1 cellular context compared by ENCODE assay signal in the genomic region with DNA sequence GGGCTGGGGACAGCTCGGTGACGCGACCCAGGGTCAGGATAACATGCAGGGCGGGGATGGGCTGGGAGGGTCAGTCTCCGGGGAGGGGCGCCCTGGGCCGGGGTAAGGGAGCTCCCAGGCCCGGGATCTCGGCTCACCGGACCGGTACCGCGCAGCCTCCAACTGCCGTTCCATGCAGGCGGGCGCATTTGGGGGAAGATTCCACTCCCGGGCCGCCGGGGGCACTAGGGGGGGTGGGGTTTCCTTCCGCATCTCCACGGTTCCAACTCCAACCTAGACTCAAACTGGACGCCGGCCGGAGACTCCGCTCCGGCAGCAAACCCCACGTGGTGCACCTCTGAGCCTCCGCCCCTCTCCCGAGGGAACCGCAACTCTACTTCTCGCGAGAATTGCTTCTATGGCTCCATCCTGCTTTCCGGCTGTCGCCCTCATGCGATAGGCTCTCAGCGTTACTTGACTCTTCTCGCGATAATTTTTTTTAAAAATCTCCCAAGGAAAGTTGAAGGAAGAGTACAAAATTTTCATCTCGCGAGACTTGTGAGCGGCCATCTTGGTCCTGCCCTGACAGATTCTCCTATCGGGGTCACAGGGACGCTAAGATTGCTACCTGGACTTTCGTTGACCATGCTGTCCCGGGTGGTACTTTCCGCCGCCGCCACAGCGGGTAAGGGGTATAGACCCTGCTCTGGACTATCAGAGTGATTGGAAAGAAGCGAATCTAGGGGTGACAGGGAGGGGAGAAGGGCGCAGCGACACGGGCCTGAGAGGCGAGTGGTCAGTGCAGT.
A peak's percentile ranks its signal among the peaks of the same experiment; 100 is the strongest.
TF ChIP-seq lines count a peak whose summit lies in the region.

A gene with protein sequence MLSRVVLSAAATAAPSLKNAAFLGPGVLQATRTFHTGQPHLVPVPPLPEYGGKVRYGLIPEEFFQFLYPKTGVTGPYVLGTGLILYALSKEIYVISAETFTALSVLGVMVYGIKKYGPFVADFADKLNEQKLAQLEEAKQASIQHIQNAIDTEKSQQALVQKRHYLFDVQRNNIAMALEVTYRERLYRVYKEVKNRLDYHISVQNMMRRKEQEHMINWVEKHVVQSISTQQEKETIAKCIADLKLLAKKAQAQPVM (plus strand): TSS at position 547 of the 785 bp plus-strand sequence. CDS start 78 bp downstream, at position 625.
A gene (minus strand): TSS at position 339 of the 785 bp plus-strand sequence. CDS start 87 bp downstream, at position 252.

TF ChIP-seq in HepG2, 621 proteins besides CTCF, POLR2A, EP300 and RAD21 (continued from another document and continues in another):
- TF ChIP-seq, protein P1, sequence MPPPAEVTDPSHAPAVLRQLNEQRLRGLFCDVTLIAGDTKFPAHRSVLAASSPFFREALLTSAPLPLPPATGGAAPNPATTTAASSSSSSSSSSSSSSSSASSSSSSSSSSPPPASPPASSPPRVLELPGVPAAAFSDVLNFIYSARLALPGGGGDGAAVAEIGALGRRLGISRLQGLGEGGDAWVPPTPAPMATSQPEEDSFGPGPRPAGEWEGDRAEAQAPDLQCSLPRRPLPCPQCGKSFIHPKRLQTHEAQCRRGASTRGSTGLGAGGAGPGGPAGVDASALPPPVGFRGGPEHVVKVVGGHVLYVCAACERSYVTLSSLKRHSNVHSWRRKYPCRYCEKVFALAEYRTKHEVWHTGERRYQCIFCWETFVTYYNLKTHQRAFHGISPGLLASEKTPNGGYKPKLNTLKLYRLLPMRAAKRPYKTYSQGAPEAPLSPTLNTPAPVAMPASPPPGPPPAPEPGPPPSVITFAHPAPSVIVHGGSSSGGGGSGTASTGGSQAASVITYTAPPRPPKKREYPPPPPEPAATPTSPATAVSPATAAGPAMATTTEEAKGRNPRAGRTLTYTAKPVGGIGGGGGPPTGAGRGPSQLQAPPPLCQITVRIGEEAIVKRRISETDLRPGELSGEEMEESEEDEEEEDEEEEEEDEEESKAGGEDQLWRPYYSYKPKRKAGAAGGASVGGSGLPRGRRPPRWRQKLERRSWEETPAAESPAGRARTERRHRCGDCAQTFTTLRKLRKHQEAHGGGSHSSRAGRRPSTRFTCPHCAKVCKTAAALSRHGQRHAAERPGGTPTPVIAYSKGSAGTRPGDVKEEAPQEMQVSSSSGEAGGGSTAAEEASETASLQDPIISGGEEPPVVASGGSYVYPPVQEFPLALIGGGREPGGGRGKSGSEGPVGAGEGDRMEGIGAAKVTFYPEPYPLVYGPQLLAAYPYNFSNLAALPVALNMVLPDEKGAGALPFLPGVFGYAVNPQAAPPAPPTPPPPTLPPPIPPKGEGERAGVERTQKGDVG (CRISPR knock-in tag; IDR thresholded peaks at IDR 0.05; ENCODE audit: borderline replicate concordance), result no peak; the same call in 1 of the 2 replicates
- TF ChIP-seq, protein P2, sequence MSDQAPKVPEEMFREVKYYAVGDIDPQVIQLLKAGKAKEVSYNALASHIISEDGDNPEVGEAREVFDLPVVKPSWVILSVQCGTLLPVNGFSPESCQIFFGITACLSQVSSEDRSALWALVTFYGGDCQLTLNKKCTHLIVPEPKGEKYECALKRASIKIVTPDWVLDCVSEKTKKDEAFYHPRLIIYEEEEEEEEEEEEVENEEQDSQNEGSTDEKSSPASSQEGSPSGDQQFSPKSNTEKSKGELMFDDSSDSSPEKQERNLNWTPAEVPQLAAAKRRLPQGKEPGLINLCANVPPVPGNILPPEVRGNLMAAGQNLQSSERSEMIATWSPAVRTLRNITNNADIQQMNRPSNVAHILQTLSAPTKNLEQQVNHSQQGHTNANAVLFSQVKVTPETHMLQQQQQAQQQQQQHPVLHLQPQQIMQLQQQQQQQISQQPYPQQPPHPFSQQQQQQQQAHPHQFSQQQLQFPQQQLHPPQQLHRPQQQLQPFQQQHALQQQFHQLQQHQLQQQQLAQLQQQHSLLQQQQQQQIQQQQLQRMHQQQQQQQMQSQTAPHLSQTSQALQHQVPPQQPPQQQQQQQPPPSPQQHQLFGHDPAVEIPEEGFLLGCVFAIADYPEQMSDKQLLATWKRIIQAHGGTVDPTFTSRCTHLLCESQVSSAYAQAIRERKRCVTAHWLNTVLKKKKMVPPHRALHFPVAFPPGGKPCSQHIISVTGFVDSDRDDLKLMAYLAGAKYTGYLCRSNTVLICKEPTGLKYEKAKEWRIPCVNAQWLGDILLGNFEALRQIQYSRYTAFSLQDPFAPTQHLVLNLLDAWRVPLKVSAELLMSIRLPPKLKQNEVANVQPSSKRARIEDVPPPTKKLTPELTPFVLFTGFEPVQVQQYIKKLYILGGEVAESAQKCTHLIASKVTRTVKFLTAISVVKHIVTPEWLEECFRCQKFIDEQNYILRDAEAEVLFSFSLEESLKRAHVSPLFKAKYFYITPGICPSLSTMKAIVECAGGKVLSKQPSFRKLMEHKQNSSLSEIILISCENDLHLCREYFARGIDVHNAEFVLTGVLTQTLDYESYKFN (CRISPR knock-in tag; conservative IDR thresholded peaks at IDR 0.05), result no peak
- no peak for TF ChIP-seq SMAD9 (CRISPR knock-in tag; IDR thresholded peaks at IDR 0.05)
- TF ChIP-seq ATF7 (IDR thresholded peaks at IDR 0.05), result no peak
- TF ChIP-seq ATF7 (CRISPR knock-in tag; IDR thresholded peaks at IDR 0.05), result no peak
- no peak for TF ChIP-seq GTF2F1 (IDR thresholded peaks at IDR 0.05; ENCODE audit: low read length)
- no peak for TF ChIP-seq ZMYM3 (CRISPR knock-in tag; IDR thresholded peaks at IDR 0.05)
- TF ChIP-seq HOXA9 (CRISPR knock-in tag; IDR thresholded peaks at IDR 0.05; ENCODE audit: borderline replicate concordance), result 0 out of 2 replicates have a peak, but pooled peaks have one; percentile 48
- no peak for TF ChIP-seq TBL1XR1 (IDR thresholded peaks at IDR 0.05; ENCODE audit: borderline replicate concordance, low read length, partially characterized antibody)
- TF ChIP-seq PTBP1 (IDR thresholded peaks at IDR 0.05; ENCODE audit: low read depth, low read length, poor library complexity, severe bottlenecking), result no peak
- no peak for TF ChIP-seq ZNF24 (IDR thresholded peaks at IDR 0.05)
- 0 out of 2 replicates have a peak, but pooled peaks have one; percentile 8 for TF ChIP-seq GFI1 (CRISPR knock-in tag; IDR thresholded peaks at IDR 0.05; ENCODE audit: borderline replicate concordance)
- TF ChIP-seq, protein P3, sequence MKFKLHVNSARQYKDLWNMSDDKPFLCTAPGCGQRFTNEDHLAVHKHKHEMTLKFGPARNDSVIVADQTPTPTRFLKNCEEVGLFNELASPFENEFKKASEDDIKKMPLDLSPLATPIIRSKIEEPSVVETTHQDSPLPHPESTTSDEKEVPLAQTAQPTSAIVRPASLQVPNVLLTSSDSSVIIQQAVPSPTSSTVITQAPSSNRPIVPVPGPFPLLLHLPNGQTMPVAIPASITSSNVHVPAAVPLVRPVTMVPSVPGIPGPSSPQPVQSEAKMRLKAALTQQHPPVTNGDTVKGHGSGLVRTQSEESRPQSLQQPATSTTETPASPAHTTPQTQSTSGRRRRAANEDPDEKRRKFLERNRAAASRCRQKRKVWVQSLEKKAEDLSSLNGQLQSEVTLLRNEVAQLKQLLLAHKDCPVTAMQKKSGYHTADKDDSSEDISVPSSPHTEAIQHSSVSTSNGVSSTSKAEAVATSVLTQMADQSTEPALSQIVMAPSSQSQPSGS (CRISPR knock-in tag; IDR thresholded peaks at IDR 0.05), result no peak
- TF ChIP-seq ZNF33B (CRISPR knock-in tag; IDR thresholded peaks at IDR 0.05), result no peak
- TF ChIP-seq SOX5 (CRISPR knock-in tag; IDR thresholded peaks at IDR 0.05; ENCODE audit: borderline replicate concordance), result no peak
- no peak for TF ChIP-seq MLLT10 (CRISPR knock-in tag; IDR thresholded peaks at IDR 0.05)
- TF ChIP-seq JDP2 (CRISPR knock-in tag; IDR thresholded peaks at IDR 0.05; ENCODE audit: borderline replicate concordance), result no peak; the same call in 1 of the 2 replicates
- no peak for TF ChIP-seq ZNF562 (CRISPR knock-in tag; IDR thresholded peaks at IDR 0.05; ENCODE audit: borderline replicate concordance)
- TF ChIP-seq ZSCAN22 (CRISPR knock-in tag; IDR thresholded peaks at IDR 0.05), result no peak
- TF ChIP-seq SRY (CRISPR knock-in tag; IDR thresholded peaks at IDR 0.05), result no peak
- TF ChIP-seq, protein P4, sequence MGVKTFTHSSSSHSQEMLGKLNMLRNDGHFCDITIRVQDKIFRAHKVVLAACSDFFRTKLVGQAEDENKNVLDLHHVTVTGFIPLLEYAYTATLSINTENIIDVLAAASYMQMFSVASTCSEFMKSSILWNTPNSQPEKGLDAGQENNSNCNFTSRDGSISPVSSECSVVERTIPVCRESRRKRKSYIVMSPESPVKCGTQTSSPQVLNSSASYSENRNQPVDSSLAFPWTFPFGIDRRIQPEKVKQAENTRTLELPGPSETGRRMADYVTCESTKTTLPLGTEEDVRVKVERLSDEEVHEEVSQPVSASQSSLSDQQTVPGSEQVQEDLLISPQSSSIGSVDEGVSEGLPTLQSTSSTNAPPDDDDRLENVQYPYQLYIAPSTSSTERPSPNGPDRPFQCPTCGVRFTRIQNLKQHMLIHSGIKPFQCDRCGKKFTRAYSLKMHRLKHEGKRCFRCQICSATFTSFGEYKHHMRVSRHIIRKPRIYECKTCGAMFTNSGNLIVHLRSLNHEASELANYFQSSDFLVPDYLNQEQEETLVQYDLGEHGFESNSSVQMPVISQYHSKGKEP (CRISPR knock-in tag; IDR thresholded peaks at IDR 0.05), result no peak
- TF ChIP-seq KDM5A (IDR thresholded peaks at IDR 0.05; ENCODE audit: borderline replicate concordance, low read length), result peak; percentile 92
- no peak for TF ChIP-seq MIER2 (CRISPR knock-in tag; IDR thresholded peaks at IDR 0.05)
- TF ChIP-seq ZNF766 (CRISPR knock-in tag; IDR thresholded peaks at IDR 0.05; ENCODE audit: borderline replicate concordance), result no peak
- TF ChIP-seq, protein P5, sequence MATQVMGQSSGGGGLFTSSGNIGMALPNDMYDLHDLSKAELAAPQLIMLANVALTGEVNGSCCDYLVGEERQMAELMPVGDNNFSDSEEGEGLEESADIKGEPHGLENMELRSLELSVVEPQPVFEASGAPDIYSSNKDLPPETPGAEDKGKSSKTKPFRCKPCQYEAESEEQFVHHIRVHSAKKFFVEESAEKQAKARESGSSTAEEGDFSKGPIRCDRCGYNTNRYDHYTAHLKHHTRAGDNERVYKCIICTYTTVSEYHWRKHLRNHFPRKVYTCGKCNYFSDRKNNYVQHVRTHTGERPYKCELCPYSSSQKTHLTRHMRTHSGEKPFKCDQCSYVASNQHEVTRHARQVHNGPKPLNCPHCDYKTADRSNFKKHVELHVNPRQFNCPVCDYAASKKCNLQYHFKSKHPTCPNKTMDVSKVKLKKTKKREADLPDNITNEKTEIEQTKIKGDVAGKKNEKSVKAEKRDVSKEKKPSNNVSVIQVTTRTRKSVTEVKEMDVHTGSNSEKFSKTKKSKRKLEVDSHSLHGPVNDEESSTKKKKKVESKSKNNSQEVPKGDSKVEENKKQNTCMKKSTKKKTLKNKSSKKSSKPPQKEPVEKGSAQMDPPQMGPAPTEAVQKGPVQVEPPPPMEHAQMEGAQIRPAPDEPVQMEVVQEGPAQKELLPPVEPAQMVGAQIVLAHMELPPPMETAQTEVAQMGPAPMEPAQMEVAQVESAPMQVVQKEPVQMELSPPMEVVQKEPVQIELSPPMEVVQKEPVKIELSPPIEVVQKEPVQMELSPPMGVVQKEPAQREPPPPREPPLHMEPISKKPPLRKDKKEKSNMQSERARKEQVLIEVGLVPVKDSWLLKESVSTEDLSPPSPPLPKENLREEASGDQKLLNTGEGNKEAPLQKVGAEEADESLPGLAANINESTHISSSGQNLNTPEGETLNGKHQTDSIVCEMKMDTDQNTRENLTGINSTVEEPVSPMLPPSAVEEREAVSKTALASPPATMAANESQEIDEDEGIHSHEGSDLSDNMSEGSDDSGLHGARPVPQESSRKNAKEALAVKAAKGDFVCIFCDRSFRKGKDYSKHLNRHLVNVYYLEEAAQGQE (IDR thresholded peaks at IDR 0.05; ENCODE audit: borderline replicate concordance in 1 of 2, low read depth in 1 of 2, low read length in 2 of 2), result no peak
- TF ChIP-seq, protein P6, sequence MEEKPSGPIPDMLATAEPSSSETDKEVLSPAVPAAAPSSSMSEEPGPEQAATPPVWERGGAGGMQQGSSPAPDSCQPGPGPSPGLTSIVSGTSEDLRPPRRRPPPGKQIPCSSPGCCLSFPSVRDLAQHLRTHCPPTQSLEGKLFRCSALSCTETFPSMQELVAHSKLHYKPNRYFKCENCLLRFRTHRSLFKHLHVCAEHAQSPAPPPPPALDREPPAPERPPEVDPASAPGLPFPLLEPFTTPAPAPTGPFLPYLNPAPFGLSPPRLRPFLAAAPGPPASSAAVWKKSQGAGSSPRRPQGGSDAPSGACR (CRISPR knock-in tag; IDR thresholded peaks at IDR 0.05), result no peak
- TF ChIP-seq, protein P7, sequence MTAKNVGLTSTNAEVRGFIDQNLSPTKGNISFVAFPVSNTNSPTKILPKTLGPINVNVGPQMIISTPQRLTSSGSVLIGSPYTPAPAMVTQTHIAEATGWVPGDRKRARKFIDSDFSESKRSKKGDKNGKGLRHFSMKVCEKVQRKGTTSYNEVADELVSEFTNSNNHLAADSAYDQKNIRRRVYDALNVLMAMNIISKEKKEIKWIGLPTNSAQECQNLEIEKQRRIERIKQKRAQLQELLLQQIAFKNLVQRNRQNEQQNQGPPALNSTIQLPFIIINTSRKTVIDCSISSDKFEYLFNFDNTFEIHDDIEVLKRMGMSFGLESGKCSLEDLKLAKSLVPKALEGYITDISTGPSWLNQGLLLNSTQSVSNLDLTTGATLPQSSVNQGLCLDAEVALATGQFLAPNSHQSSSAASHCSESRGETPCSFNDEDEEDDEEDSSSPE (CRISPR knock-in tag; IDR thresholded peaks at IDR 0.05), result no peak; the same call in 1 of the 2 replicates
- TF ChIP-seq ZNF841 (CRISPR knock-in tag; IDR thresholded peaks at IDR 0.05; ENCODE audit: borderline replicate concordance), result no peak
- no peak for TF ChIP-seq HMG20A (CRISPR knock-in tag; IDR thresholded peaks at IDR 0.05; ENCODE audit: borderline replicate concordance)
- TF ChIP-seq ZNF674 (CRISPR knock-in tag; IDR thresholded peaks at IDR 0.05; ENCODE audit: low read depth), result no peak
- no peak for TF ChIP-seq ZNF761 (CRISPR knock-in tag; conservative IDR thresholded peaks at IDR 0.05)
- TF ChIP-seq, protein P8, sequence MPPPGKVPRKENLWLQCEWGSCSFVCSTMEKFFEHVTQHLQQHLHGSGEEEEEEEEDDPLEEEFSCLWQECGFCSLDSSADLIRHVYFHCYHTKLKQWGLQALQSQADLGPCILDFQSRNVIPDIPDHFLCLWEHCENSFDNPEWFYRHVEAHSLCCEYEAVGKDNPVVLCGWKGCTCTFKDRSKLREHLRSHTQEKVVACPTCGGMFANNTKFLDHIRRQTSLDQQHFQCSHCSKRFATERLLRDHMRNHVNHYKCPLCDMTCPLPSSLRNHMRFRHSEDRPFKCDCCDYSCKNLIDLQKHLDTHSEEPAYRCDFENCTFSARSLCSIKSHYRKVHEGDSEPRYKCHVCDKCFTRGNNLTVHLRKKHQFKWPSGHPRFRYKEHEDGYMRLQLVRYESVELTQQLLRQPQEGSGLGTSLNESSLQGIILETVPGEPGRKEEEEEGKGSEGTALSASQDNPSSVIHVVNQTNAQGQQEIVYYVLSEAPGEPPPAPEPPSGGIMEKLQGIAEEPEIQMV (CRISPR knock-in tag; IDR thresholded peaks at IDR 0.05; ENCODE audit: low read depth), result peak; percentile 45; the same call in 1 of the 2 replicates
- no peak for TF ChIP-seq IRX3 (CRISPR knock-in tag; IDR thresholded peaks at IDR 0.05; ENCODE audit: borderline replicate concordance, low read depth)
- TF ChIP-seq, protein P9, sequence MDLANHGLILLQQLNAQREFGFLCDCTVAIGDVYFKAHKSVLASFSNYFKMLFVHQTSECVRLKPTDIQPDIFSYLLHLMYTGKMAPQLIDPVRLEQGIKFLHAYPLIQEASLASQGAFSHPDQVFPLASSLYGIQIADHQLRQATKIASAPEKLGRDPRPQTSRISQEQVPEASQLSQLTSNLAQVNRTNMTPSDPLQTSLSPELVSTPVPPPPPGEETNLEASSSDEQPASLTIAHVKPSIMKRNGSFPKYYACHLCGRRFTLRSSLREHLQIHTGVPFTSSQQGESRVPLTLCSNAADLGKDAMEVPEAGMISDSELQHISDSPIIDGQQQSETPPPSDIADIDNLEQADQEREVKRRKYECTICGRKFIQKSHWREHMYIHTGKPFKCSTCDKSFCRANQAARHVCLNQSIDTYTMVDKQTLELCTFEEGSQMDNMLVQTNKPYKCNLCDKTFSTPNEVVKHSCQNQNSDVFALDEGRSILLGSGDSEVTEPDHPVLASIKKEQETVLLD (CRISPR knock-in tag; IDR thresholded peaks at IDR 0.05; ENCODE audit: low read depth), result no peak; the same call in 1 of the 2 replicates
- TF ChIP-seq ZSCAN29 (CRISPR knock-in tag; conservative IDR thresholded peaks at IDR 0.05), result no peak
